2 cellular contexts compared by ENCODE assay signal in genomic region chr5:36357391-36357790, GRCh38.
TF ChIP-seq lines count a peak whose summit lies in the region.

No MANE protein-coding gene starts in this region.

TF ChIP-seq in SK-N-SH, 30 proteins besides CTCF, POLR2A, EP300 and RAD21 (continued from another document):
- TF ChIP-seq USF2 (IDR thresholded peaks at IDR 0.05; ENCODE audit: borderline replicate concordance, low read depth, low read length) = no peak
- no peak for TF ChIP-seq FOSL2 (IDR thresholded peaks at IDR 0.05; ENCODE audit: borderline replicate concordance, low read depth)
- TF ChIP-seq PBX3 (IDR thresholded peaks at IDR 0.05) = no peak
- no peak for TF ChIP-seq NRF1 (IDR thresholded peaks at IDR 0.05; ENCODE audit: low read depth, low read length)
- no peak for TF ChIP-seq SIN3A (IDR thresholded peaks at IDR 0.05; ENCODE audit: borderline replicate concordance, low read depth, low read length)
- no peak for TF ChIP-seq CHD2 (IDR thresholded peaks at IDR 0.05; ENCODE audit: low read length, partially characterized antibody)
- no peak for TF ChIP-seq ELF1 (IDR thresholded peaks at IDR 0.05)
- no peak for TF ChIP-seq JUND (IDR thresholded peaks at IDR 0.05)
- TF ChIP-seq RFX5 (IDR thresholded peaks at IDR 0.05; ENCODE audit: low read length) = no peak
- no peak for TF ChIP-seq IRF3 (IDR thresholded peaks at IDR 0.05; ENCODE audit: low read depth, low read length)
- TF ChIP-seq TAF1 (IDR thresholded peaks at IDR 0.05; ENCODE audit: borderline replicate concordance, low read depth, low read length) = no peak
- TF ChIP-seq TCF12 (IDR thresholded peaks at IDR 0.05) = no peak
- TF ChIP-seq MAX (IDR thresholded peaks at IDR 0.05; ENCODE audit: low read depth) = no peak

TF ChIP-seq in SK-N-SH treated with all-trans-retinoic acid at 6 μM for 48 hours, 23 proteins besides CTCF, POLR2A, EP300 and RAD21 (continued from another document):
- no peak for TF ChIP-seq ARNTL (CRISPR knock-in tag; IDR thresholded peaks at IDR 0.05; ENCODE audit: borderline replicate concordance, low read depth)
- no peak for TF ChIP-seq ZNF8 (CRISPR knock-in tag; IDR thresholded peaks at IDR 0.05)
- no peak for TF ChIP-seq ZC3H10 (CRISPR knock-in tag; IDR thresholded peaks at IDR 0.05)
- no peak for TF ChIP-seq PATZ1 (CRISPR knock-in tag; IDR thresholded peaks at IDR 0.05; ENCODE audit: borderline replicate concordance)
- TF ChIP-seq TSHZ2 (CRISPR knock-in tag; IDR thresholded peaks at IDR 0.05) = no peak
- no peak for TF ChIP-seq ZFP30 (CRISPR knock-in tag; IDR thresholded peaks at IDR 0.05)
- no peak for TF ChIP-seq GLIS3 (CRISPR knock-in tag; IDR thresholded peaks at IDR 0.05)
- no peak for TF ChIP-seq CREB5 (CRISPR knock-in tag; IDR thresholded peaks at IDR 0.05; ENCODE audit: low read depth)
- TF ChIP-seq CSDC2 (CRISPR knock-in tag; IDR thresholded peaks at IDR 0.05) = no peak
- TF ChIP-seq ZFP3 (CRISPR knock-in tag; IDR thresholded peaks at IDR 0.05) = no peak
- TF ChIP-seq BACH2 (CRISPR knock-in tag; IDR thresholded peaks at IDR 0.05; ENCODE audit: borderline replicate concordance) = no peak
